Comparison of ENCODE assay signal across 8 cellular contexts in the genomic region with DNA sequence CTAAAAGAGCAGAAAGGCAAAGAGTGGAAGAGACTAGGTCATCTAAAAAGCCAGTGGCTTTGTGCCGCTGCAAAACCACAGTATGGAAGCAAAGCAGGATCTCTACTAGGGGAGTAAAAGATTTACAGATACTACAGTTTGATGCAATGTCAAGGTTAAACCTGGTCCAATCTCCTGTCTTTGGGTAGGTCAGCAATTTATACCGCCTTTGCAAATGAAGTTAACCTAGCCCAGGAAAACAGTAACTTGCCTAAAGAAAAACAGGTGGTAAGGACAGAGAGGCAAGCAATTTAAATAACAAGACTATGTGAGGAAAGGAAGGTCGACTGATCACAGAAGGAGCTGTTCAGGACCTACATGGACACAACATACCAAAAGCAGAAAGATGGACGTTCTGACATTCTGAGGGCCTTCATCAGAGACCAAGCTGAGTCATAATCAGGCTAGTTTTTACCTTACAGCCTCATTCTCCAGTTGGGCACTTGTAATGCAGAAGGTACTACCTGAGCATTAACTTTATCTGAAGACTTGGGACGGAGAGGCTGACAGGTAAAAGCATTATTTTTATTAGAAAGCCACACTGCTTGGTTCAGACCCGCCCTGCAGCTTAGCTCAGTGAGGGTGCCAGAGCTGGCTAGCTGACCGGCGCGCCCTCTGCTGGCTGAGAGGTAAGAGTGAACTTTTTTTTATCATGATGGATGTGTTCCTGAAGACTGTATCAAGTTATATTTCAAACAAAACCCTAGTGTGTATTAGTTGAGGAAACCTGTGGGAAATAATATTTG. TPM values are rescaled to one million over a fixed set of nuclear protein-coding genes. Genes with fewer than 3 reads are reported as not detected.
DNase-seq lines count a peak whose midpoint lies in the region; ATAC-seq, FAIRE-seq and TF ChIP-seq lines count a peak whose summit lies in the region.

No MANE protein-coding gene starts in this region.

- H4K20me1 ChIP-seq in neural cell (ENCODE audit: insufficient read depth) = no peaks in the 10 kb centered on the region

- DNase-seq in D721Med (ENCODE audit: insufficient read length, low spot score) (peak; percentile 28), RCC 7860 (ENCODE audit: low spot score) (peak; percentile 43), fibroblast of mammary gland (ENCODE audit: low read depth) (peak; percentile 65)
- peak; percentile 70 for DNase-seq in activated T-helper 1 cell treated with anti-CD3 and anti-CD28 coated beads, Interleukin-12 subunit alpha, Interleukin-12 subunit beta, Interleukin-2, Interleukin-4 antibody, amounts not matched to agents 30 ng/mL and 10 ng/mL and 1 ng/mL, durations not matched to agents 14 hours and 24 hours and 36 hours (ENCODE audit: low spot score)

- H3K4me3 ChIP-seq in fibroblast of mammary gland (ENCODE audit: control insufficient read depth, low read depth, low read length) = no peak overlapping the region
- no peak overlapping the region for H3K4me3 ChIP-seq in neural cell (ENCODE audit: low read length)

- H3K36me3 ChIP-seq in neural cell (ENCODE audit: insufficient read depth, low read length) = no peaks in the 10 kb centered on the region

- H3K4me1 Mint-ChIP-seq in IgD-negative memory B cell = peaks cover 11 to 12% (median 12%) of the 10 kb centered on the region in 3 donors
- peaks cover 54% of the 10 kb centered on the region for H3K4me1 Mint-ChIP-seq in activated T-helper 1 cell treated with anti-CD3 and anti-CD28 coated beads, Interleukin-12 subunit alpha, Interleukin-12 subunit beta, Interleukin-2, Interleukin-4 antibody, amounts not matched to agents 30 ng/mL and 10 ng/mL and 1 ng/mL, durations not matched to agents 14 hours and 24 hours and 36 hours (ENCODE audit: low read depth)
- peaks cover 49% of the 10 kb centered on the region for H3K4me1 Mint-ChIP-seq in stimulated activated naive CD8-positive, alpha-beta T cell treated with anti-CD3 and anti-CD28 coated beads, Interleukin-15, Interleukin-2, amounts not matched to agents 100 ng/mL and 50 ng/mL, for 24 hours (ENCODE audit: low read depth)

- no peaks in the 10 kb centered on the region for H3K9me2 ChIP-seq in neural cell (ENCODE audit: insufficient read depth, low read length)

- no peak for TF ChIP-seq EP300 in neural cell (conservative IDR thresholded peaks at IDR 0.05; ENCODE audit: poor library complexity, severe bottlenecking)

- H2AFZ ChIP-seq in neural cell (ENCODE audit: low read depth, low read length) = no peak overlapping the region

- ATAC-seq in GM21528 (IDR thresholded peaks at IDR 0.05; ENCODE audit: low FRiP score, unreplicated experiment) = peak; percentile 86

- H3K4me2 ChIP-seq in neural cell (ENCODE audit: low read length) = no peak overlapping the region

- intact Hi-C loops in activated T-helper 1 cell treated with anti-CD3 and anti-CD28 coated beads, Interleukin-12 subunit alpha, Interleukin-12 subunit beta, Interleukin-2, Interleukin-4 antibody, amounts not matched to agents 30 ng/mL and 10 ng/mL and 1 ng/mL, durations not matched to agents 14 hours and 24 hours and 36 hours (cut with micrococcal nuclease) = loop anchor here (1.0 to 10.0 kb wide), 9 partner anchors 13 to 853 kb away; a partner anchor contains a TSS

- no peak overlapping the region for H3K27ac Mint-ChIP-seq in IgD-negative memory B cell
- peak overlapping the region; percentile 83 for H3K27ac Mint-ChIP-seq in activated T-helper 1 cell treated with anti-CD3 and anti-CD28 coated beads, Interleukin-12 subunit alpha, Interleukin-12 subunit beta, Interleukin-2, Interleukin-4 antibody, amounts not matched to agents 30 ng/mL and 10 ng/mL and 1 ng/mL, durations not matched to agents 14 hours and 24 hours and 36 hours
- H3K27ac Mint-ChIP-seq in stimulated activated naive CD8-positive, alpha-beta T cell treated with anti-CD3 and anti-CD28 coated beads, Interleukin-15, Interleukin-2, amounts not matched to agents 100 ng/mL and 50 ng/mL, for 24 hours = peak overlapping the region; percentile 85

- no peaks in the 10 kb centered on the region for H3F3A ChIP-seq in neural cell (ENCODE audit: insufficient read depth, low read length, poor library complexity, severe bottlenecking)

- TF ChIP-seq CTCF in D721Med (IDR thresholded peaks at IDR 0.05; ENCODE audit: insufficient read depth, missing control alignments) (peak; percentile 83), fibroblast of mammary gland (conservative IDR thresholded peaks at IDR 0.05; ENCODE audit: control insufficient read depth, insufficient read depth, low read depth, low read length) (peak; percentile 85), neural cell (IDR thresholded peaks at IDR 0.05; ENCODE audit: poor library complexity, severe bottlenecking) (peak; percentile 85)

- TF ChIP-seq RAD21 in neural cell (conservative IDR thresholded peaks at IDR 0.05) = peak; percentile 83

- no peaks in the 10 kb centered on the region for H3K79me2 ChIP-seq in neural cell (replicated peaks; ENCODE audit: insufficient read depth, low read length)

- H3K36me3 Mint-ChIP-seq in IgD-negative memory B cell = no peaks in the 10 kb centered on the region
- peaks cover 3% of the 10 kb centered on the region for H3K36me3 Mint-ChIP-seq in activated T-helper 1 cell treated with anti-CD3 and anti-CD28 coated beads, Interleukin-12 subunit alpha, Interleukin-12 subunit beta, Interleukin-2, Interleukin-4 antibody, amounts not matched to agents 30 ng/mL and 10 ng/mL and 1 ng/mL, durations not matched to agents 14 hours and 24 hours and 36 hours (ENCODE audit: low read depth)
- no peaks in the 10 kb centered on the region for H3K36me3 Mint-ChIP-seq in stimulated activated naive CD8-positive, alpha-beta T cell treated with anti-CD3 and anti-CD28 coated beads, Interleukin-15, Interleukin-2, amounts not matched to agents 100 ng/mL and 50 ng/mL, for 24 hours (ENCODE audit: low read depth)

- no peaks in the 10 kb centered on the region for H3K27me3 Mint-ChIP-seq in IgD-negative memory B cell
- no peaks in the 10 kb centered on the region for H3K27me3 Mint-ChIP-seq in activated T-helper 1 cell treated with anti-CD3 and anti-CD28 coated beads, Interleukin-12 subunit alpha, Interleukin-12 subunit beta, Interleukin-2, Interleukin-4 antibody, amounts not matched to agents 30 ng/mL and 10 ng/mL and 1 ng/mL, durations not matched to agents 14 hours and 24 hours and 36 hours (ENCODE audit: insufficient read depth)
- no peaks in the 10 kb centered on the region for H3K27me3 Mint-ChIP-seq in stimulated activated naive CD8-positive, alpha-beta T cell treated with anti-CD3 and anti-CD28 coated beads, Interleukin-15, Interleukin-2, amounts not matched to agents 100 ng/mL and 50 ng/mL, for 24 hours

- H3K9me3 Mint-ChIP-seq in IgD-negative memory B cell = no peaks in the 10 kb centered on the region
- no peaks in the 10 kb centered on the region for H3K9me3 Mint-ChIP-seq in activated T-helper 1 cell treated with anti-CD3 and anti-CD28 coated beads, Interleukin-12 subunit alpha, Interleukin-12 subunit beta, Interleukin-2, Interleukin-4 antibody, amounts not matched to agents 30 ng/mL and 10 ng/mL and 1 ng/mL, durations not matched to agents 14 hours and 24 hours and 36 hours
- H3K9me3 Mint-ChIP-seq in stimulated activated naive CD8-positive, alpha-beta T cell treated with anti-CD3 and anti-CD28 coated beads, Interleukin-15, Interleukin-2, amounts not matched to agents 100 ng/mL and 50 ng/mL, for 24 hours = no peaks in the 10 kb centered on the region

- H3K27ac ChIP-seq in neural cell (ENCODE audit: low read length) = no peak overlapping the region

- no peak for FAIRE-seq in D721Med (lab: Jason Lieb, UNC)
- FAIRE-seq in RCC 7860 (lab: Jason Lieb, UNC) = peak; percentile 62

- H3K4me3 Mint-ChIP-seq in IgD-negative memory B cell = peak overlapping the region; percentile 50 to 91 (median 75)
- peak overlapping the region; percentile 76 for H3K4me3 Mint-ChIP-seq in activated T-helper 1 cell treated with anti-CD3 and anti-CD28 coated beads, Interleukin-12 subunit alpha, Interleukin-12 subunit beta, Interleukin-2, Interleukin-4 antibody, amounts not matched to agents 30 ng/mL and 10 ng/mL and 1 ng/mL, durations not matched to agents 14 hours and 24 hours and 36 hours
- peak overlapping the region; percentile 75 for H3K4me3 Mint-ChIP-seq in stimulated activated naive CD8-positive, alpha-beta T cell treated with anti-CD3 and anti-CD28 coated beads, Interleukin-15, Interleukin-2, amounts not matched to agents 100 ng/mL and 50 ng/mL, for 24 hours

- H3K9ac ChIP-seq in neural cell (ENCODE audit: low read length) = no peak overlapping the region

- no peaks in the 10 kb centered on the region for H3K27me3 ChIP-seq in neural cell (ENCODE audit: insufficient read depth, low read depth, low read length)

- H3K9me3 ChIP-seq in neural cell (ENCODE audit: low read length) = no peaks in the 10 kb centered on the region

TF ChIP-seq in neural cell, 6 proteins besides CTCF, POLR2A, EP300 and RAD21 (continues in another document):
- no peak for TF ChIP-seq TAF1 (IDR thresholded peaks at IDR 0.05; ENCODE audit: low read depth)
- TF ChIP-seq MXI1 (conservative IDR thresholded peaks at IDR 0.05; ENCODE audit: poor library complexity, severe bottlenecking) = no peak
- TF ChIP-seq POLR2AphosphoS5 (IDR thresholded peaks at IDR 0.05) = no peak
- no peak for TF ChIP-seq EZH2 (IDR thresholded peaks at IDR 0.05; ENCODE audit: borderline replicate concordance, insufficient read depth, low read length, poor library complexity, severe bottlenecking)

RNA-seq across cellular contexts. Expression of a gene that starts 15.9 kb away (rescaled TPM):
- not detected for polyA plus RNA-seq in IgD-negative memory B cell
- total RNA-seq in activated T-helper 1 cell treated with anti-CD3 and anti-CD28 coated beads, Interleukin-12 subunit alpha, Interleukin-12 subunit beta, Interleukin-2, Interleukin-4 antibody, amounts not matched to agents 30 ng/mL and 10 ng/mL and 1 ng/mL, durations not matched to agents 14 hours and 24 hours and 36 hours = 0.20 TPM in 1 of 2 replicates, not detected in the other
- not detected in 2 replicates for polyA plus RNA-seq in neural cell
- polyA minus RNA-seq in neural cell = 3.8 and 6.8 TPM in 2 replicates

Comparison
In these comparisons a context has a peak if more than half of its experiments do, and no peak if none do; other contexts are left out.
1. H3K27ac Mint-ChIP-seq: peak in activated T-helper 1 cell treated with anti-CD3 and anti-CD28 coated beads, Interleukin-12 subunit alpha, Interleukin-12 subunit beta, Interleukin-2, Interleukin-4 antibody, amounts not matched to agents 30 ng/mL and 10 ng/mL and 1 ng/mL, durations not matched to agents 14 hours and 24 hours and 36 hours (single experiment) and stimulated activated naive CD8-positive, alpha-beta T cell treated with anti-CD3 and anti-CD28 coated beads, Interleukin-15, Interleukin-2, amounts not matched to agents 100 ng/mL and 50 ng/mL, for 24 hours (single experiment); none in IgD-negative memory B cell (0 of 3).
2. Peak in every context shown above with its lines, with median percentiles within 50 percentile points of each other: DNase-seq, CTCF ChIP-seq and H3K4me3 Mint-ChIP-seq.